In genomic region chr2:203683932-203684556, GRCh38 we compare ENCODE assay signal across 9 cellular contexts. TPM values are rescaled to one million over a fixed set of nuclear protein-coding genes. Genes with fewer than 3 reads are reported as not detected.
DNase-seq lines count a peak whose midpoint lies in the region; ATAC-seq and TF ChIP-seq lines count a peak whose summit lies in the region.
"Had no signal": no experiment of that assay in that cellular context is flagged by ENCODE, and none has a peak within 500 bp of the region (broad histone marks: within the 10 kb centered on the region; RNA-seq: fewer than 3 reads in every experiment).

No MANE protein-coding gene starts in this region.

- H3K4me1 ChIP-seq in aorta (ENCODE audit: control insufficient read depth in 1 of 2, insufficient read depth in 2 of 2, low read length in 2 of 2) = peaks cover 11 to 14% of the 10 kb centered on the region in 2 donors

- no peak overlapping the region for H3K27ac Mint-ChIP-seq in activated B cell treated with CpG ODN at 0.5 μM for 24 hours
- H3K27ac Mint-ChIP-seq: activated naive CD8-positive, alpha-beta T cell had no signal

- H3K27me3 Mint-ChIP-seq in activated B cell treated with CpG ODN at 0.5 μM for 24 hours = peaks cover 65% of the 10 kb centered on the region
- H3K27me3 Mint-ChIP-seq: activated naive CD8-positive, alpha-beta T cell had no signal

- CTCF ChIA-PET in activated B cell treated with CpG ODN at 0.5 μM for 24 hours (lab: Charles Lee) = no interaction called here
- CTCF ChIA-PET in HEK293T (lab: Yijun Ruan, JAX) = no interaction called here

- 81 to 91% methylated on average over 1 of the region's 1 CpG for WGBS in aorta, 2 donors

- peak overlapping the region; percentile 100 for H3K27ac ChIP-seq in aorta (ENCODE audit: low read depth in 1 of 2, low read length in 2 of 2)

- POLR2A ChIA-PET in activated B cell treated with CpG ODN at 0.5 μM for 24 hours (lab: Charles Lee) = no interaction called here
- POLR2A ChIA-PET in HEK293T (lab: Yijun Ruan, JAX) = no interaction called here

- no peaks in the 10 kb centered on the region for H3K36me3 Mint-ChIP-seq in activated B cell treated with CpG ODN at 0.5 μM for 24 hours (ENCODE audit: low read depth)
- H3K36me3 Mint-ChIP-seq: activated naive CD8-positive, alpha-beta T cell had no signal

- H3K9me3 ChIP-seq in aorta (ENCODE audit: control insufficient read depth, low read length) = no peaks in the 10 kb centered on the region

- TF ChIP-seq CTCF in activated B cell treated with CpG ODN at 0.5 μM for 24 hours (IDR thresholded peaks at IDR 0.05) = no peak

- H3K27me3 ChIP-seq in aorta (ENCODE audit: control insufficient read depth in 1 of 2, insufficient read depth in 2 of 2, low read length in 1 of 2) = no peaks in the 10 kb centered on the region

- no peak overlapping the region for H3K4me3 ChIP-seq in aorta (ENCODE audit: low read length in 2 of 2)

- peak; percentile 55 for DNase-seq in stimulated activated CD4-positive, alpha-beta T cell treated with anti-CD3 and anti-CD28 coated beads, Interleukin-1b, Interleukin-23, amount 100 ng/mL, for 48 hours
- no peak for DNase-seq in stimulated activated CD4-positive, alpha-beta T cell treated with anti-CD3 and anti-CD28 coated beads, Interleukin-4, amount 100 ng/mL, for 1 hour
- DNase-seq in activated B cell treated with CpG ODN at 0.5 μM for 24 hours = no peak
- no peak for DNase-seq in left colon
- peak in 1 of 2 donors; percentile 58 for DNase-seq in aorta
- no peak for DNase-seq in HEK293T (ENCODE audit: extremely low spot score)
- no peak for DNase-seq in NCI-H2196 (lab: John Stamatoyannopoulos, UW; ENCODE audit: unreplicated experiment)

- peak; percentile 79 for ATAC-seq in HG02973 (IDR thresholded peaks at IDR 0.05; ENCODE audit: unreplicated experiment)
- ATAC-seq in activated B cell treated with CpG ODN at 0.5 μM for 24 hours (ENCODE audit: low read depth) = peak; percentile 65
- peak; percentile 57 for ATAC-seq in left colon
- ATAC-seq in aorta (ENCODE audit: low FRiP score) = no peak

- H3K4me3 Mint-ChIP-seq in activated B cell treated with CpG ODN at 0.5 μM for 24 hours = no peak overlapping the region
- H3K4me3 Mint-ChIP-seq: activated naive CD8-positive, alpha-beta T cell had no signal

- no peaks in the 10 kb centered on the region for H3K36me3 ChIP-seq in aorta (ENCODE audit: control insufficient read depth in 1 of 2, insufficient read depth in 2 of 2, low read length in 1 of 2)

- peaks cover 12% of the 10 kb centered on the region for H3K4me1 Mint-ChIP-seq in activated B cell treated with CpG ODN at 0.5 μM for 24 hours

- intact Hi-C loops in activated B cell treated with CpG ODN at 0.5 μM for 24 hours (cut with micrococcal nuclease) = no loop called here
- intact Hi-C loops in left colon (cut with DNase I, micrococcal nuclease) = no loop called here
- intact Hi-C loops in aorta (cut with DNase I) = loop anchor here in 1 of 2 donors (5.0 to 10.0 kb wide), 2 partner anchors 118 to 561 kb away; no protein-coding TSS in a partner anchor

- H3K9me3 Mint-ChIP-seq in activated B cell treated with CpG ODN at 0.5 μM for 24 hours = peaks cover 2% of the 10 kb centered on the region

TF ChIP-seq in HEK293T, 16 proteins besides CTCF, POLR2A, EP300 and RAD21:
- TF ChIP-seq TARDBP (IDR thresholded peaks at IDR 0.05) = no peak
- TF ChIP-seq NFRKB (IDR thresholded peaks at IDR 0.05) = no peak
- TF ChIP-seq FOXK2 (IDR thresholded peaks at IDR 0.05) = no peak
- no peak for TF ChIP-seq FOXM1 (IDR thresholded peaks at IDR 0.05; ENCODE audit: borderline replicate concordance)
- TF ChIP-seq L3MBTL2 (conservative IDR thresholded peaks at IDR 0.05) = no peak
- TF ChIP-seq FOXA1 (IDR thresholded peaks at IDR 0.05) = no peak

RNA-seq across cellular contexts. Expression of gene CD28, which starts 22.4 kb away (rescaled TPM):
- total RNA-seq in activated B cell treated with CpG ODN at 0.5 μM for 24 hours (0.44 TPM in 1 of 2 replicates, not detected in the other), left colon (1 to 10 TPM in 1 of 2 donors, under 1 TPM in 1; 0.34 to 1.7 TPM), aorta (10 to 100 TPM in 1 of 2 donors, 1 to 10 TPM in 1; 7.4 to 11.0 TPM)
- polyA plus RNA-seq in aorta = 1 to 10 TPM; 1.0 to 4.0 TPM
